Comparison of ENCODE assay signal across 30 cellular contexts in genomic region chr1:169236880-169237279, GRCh38.
"Had no signal": no experiment of that assay in that cellular context is flagged by ENCODE, and none has a peak within 500 bp of the region (broad histone marks: within the 10 kb centered on the region; RNA-seq: fewer than 3 reads in every experiment).

No MANE protein-coding gene starts in this region.

- H3K27me3 Mint-ChIP-seq: dendritic cell treated with granulocyte-macrophage colony-stimulating factor and Interleukin-4, amounts not matched to agents 40 ng/mL and 50 ng/mL, for 4 days; naive thymus-derived CD4-positive, alpha-beta T cell; progenitor cell of endocrine pancreas; stimulated activated memory B cell treated with anti-CD40 and anti-IgM and Interleukin-4, amounts not matched to agents 10 μg/mL and 1 μg/mL and 100 μg/mL, for 72 hours had no signal

- ATAC-seq: left colon; naive thymus-derived CD4-positive, alpha-beta T cell; stimulated activated memory B cell treated with anti-CD40 and anti-IgM and Interleukin-4, amounts not matched to agents 10 μg/mL and 1 μg/mL and 100 μg/mL, for 72 hours; stimulated activated naive CD8-positive, alpha-beta T cell treated with anti-CD3 and anti-CD28 coated beads, Interleukin-15, Interleukin-2, amounts not matched to agents 100 U/mL and 50 U/mL, for 24 hours; upper lobe of right lung had no signal

- H3K4me3 ChIP-seq: colonic mucosa, esophagus squamous epithelium, lung, neural progenitor cell, right atrium auricular region, sigmoid colon, thoracic aorta, transverse colon, upper lobe of right lung, vagina had no signal

- DNase-seq: colonic mucosa; effector memory CD4-positive, alpha-beta T cell; erythroblast; esophagus squamous epithelium; immature natural killer cell; islet precursor cell; kidney glomerular epithelial cell; left colon; left ventricle myocardium superior; mesenchymal stem cell; naive thymus-derived CD4-positive, alpha-beta T cell; sigmoid colon; stimulated activated CD4-positive, alpha-beta T cell treated with anti-CD3 and anti-CD28 coated beads, Interleukin-2, amount 100 ng/mL, for 24 hours; stimulated activated CD4-positive, alpha-beta T cell treated with anti-CD3 and anti-CD28 coated beads, Interleukin-4, amount 100 ng/mL, for 24 hours; stimulated activated naive CD8-positive, alpha-beta T cell treated with anti-CD3 and anti-CD28 coated beads, Interleukin-15, Interleukin-2, amounts not matched to agents 100 U/mL and 50 U/mL, for 24 hours; substantia nigra; transverse colon; upper lobe of right lung had no signal

- H3K9me3 ChIP-seq: colonic mucosa, esophagus squamous epithelium, right atrium auricular region, sigmoid colon, thoracic aorta, transverse colon, upper lobe of right lung, vagina had no signal

- H3K27ac Mint-ChIP-seq: dendritic cell treated with granulocyte-macrophage colony-stimulating factor and Interleukin-4, amounts not matched to agents 40 ng/mL and 50 ng/mL, for 4 days; immature natural killer cell; mesothelial cell of epicardium; naive thymus-derived CD4-positive, alpha-beta T cell; nephron; neural progenitor cell; progenitor cell of endocrine pancreas; stimulated activated memory B cell treated with anti-CD40 and anti-IgM and Interleukin-4, amounts not matched to agents 10 μg/mL and 1 μg/mL and 100 μg/mL, for 72 hours had no signal

- H3K9me3 Mint-ChIP-seq: dendritic cell treated with granulocyte-macrophage colony-stimulating factor and Interleukin-4, amounts not matched to agents 40 ng/mL and 50 ng/mL, for 4 days; immature natural killer cell; mesothelial cell of epicardium; nephron; neural progenitor cell; stimulated activated memory B cell treated with anti-CD40 and anti-IgM and Interleukin-4, amounts not matched to agents 10 μg/mL and 1 μg/mL and 100 μg/mL, for 72 hours had no signal

- H3K4me1 ChIP-seq: colonic mucosa, upper lobe of right lung had no signal

- H3K4me1 Mint-ChIP-seq: immature natural killer cell; mesothelial cell of epicardium; naive thymus-derived CD4-positive, alpha-beta T cell; nephron; stimulated activated memory B cell treated with anti-CD40 and anti-IgM and Interleukin-4, amounts not matched to agents 10 μg/mL and 1 μg/mL and 100 μg/mL, for 72 hours had no signal

- FAIRE-seq: endothelial cell of umbilical vein had no signal

- H3K36me3 Mint-ChIP-seq: neural progenitor cell had no signal

- H3K4me3 Mint-ChIP-seq: dendritic cell treated with granulocyte-macrophage colony-stimulating factor and Interleukin-4, amounts not matched to agents 40 ng/mL and 50 ng/mL, for 4 days; immature natural killer cell; mesothelial cell of epicardium; naive thymus-derived CD4-positive, alpha-beta T cell; nephron; neural progenitor cell; stimulated activated memory B cell treated with anti-CD40 and anti-IgM and Interleukin-4, amounts not matched to agents 10 μg/mL and 1 μg/mL and 100 μg/mL, for 72 hours had no signal

- H3K36me3 ChIP-seq: colonic mucosa, esophagus squamous epithelium, neural progenitor cell, right atrium auricular region, sigmoid colon, thoracic aorta, transverse colon, upper lobe of right lung, vagina had no signal

- H3K27ac ChIP-seq: colonic mucosa, esophagus squamous epithelium, neural progenitor cell, parathyroid adenoma, right atrium auricular region, thoracic aorta, upper lobe of right lung, vagina had no signal

- H3K27me3 ChIP-seq: colonic mucosa, esophagus squamous epithelium, neural progenitor cell, right atrium auricular region, sigmoid colon, transverse colon, upper lobe of right lung, vagina had no signal
